16 cellular contexts compared by ENCODE assay signal in the genomic region with DNA sequence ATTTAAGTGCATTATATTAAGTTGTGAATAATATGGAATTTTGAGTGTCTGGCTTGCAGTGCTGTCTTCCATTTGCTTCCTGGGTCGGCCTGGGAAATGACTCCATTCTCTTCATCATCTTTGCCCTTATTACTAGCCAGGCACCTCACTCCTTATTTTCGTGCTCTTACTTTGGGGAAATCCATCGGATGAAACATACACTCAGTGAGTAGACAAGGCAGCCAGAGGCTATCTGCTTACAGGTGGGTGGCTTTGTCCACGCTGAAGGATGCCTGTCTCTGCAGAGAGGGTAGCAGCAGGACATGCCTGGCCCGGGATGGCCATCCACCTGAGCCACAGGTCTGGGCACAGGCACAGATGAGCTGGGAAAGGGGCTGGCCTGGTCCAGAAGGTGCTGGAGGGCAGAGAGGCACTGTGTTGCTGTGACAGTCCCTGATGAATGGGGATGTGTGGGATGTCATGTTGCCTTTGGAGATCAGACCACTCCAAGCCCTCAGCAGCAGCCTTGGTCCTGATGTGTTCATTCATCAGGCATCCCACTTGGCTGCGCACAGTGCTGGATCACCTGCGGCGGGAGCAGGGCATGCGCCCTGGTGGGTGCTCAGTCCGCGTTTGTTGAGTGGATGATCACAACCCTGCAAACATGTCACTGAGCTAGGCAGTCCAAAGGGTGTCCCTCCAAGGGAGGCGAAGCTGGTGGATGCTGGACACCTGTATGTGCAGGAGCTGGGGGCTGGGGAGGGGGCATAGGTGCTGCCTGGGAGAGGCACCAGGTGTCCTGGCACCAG.
A peak's percentile ranks its signal among the peaks of the same experiment; 100 is the strongest.
DNase-seq lines count a peak whose midpoint lies in the region; TF ChIP-seq lines count a peak whose summit lies in the region.
"Had no signal": no experiment of that assay in that cellular context is flagged by ENCODE, and none has a peak within 500 bp of the region (broad histone marks: within the 10 kb centered on the region; RNA-seq: fewer than 3 reads in every experiment).

No MANE protein-coding gene starts in this region.

- peaks cover 22% of the 10 kb centered on the region for H3K4me1 Mint-ChIP-seq in T-helper 2 cell treated with Interferon-gamma antibody and Interleukin-4, amounts not matched to agents 5 μg/mL and 100 μg/mL, for 36 hours (ENCODE audit: low read depth)
- H3K4me1 Mint-ChIP-seq in endodermal cell, result peaks cover 34% of the 10 kb centered on the region

- H3K4me1 ChIP-seq in BLaER1 (peaks cover 87% of the 10 kb centered on the region), endodermal cell (ENCODE audit: control insufficient read depth, insufficient read depth, low read length) (peaks cover 10% of the 10 kb centered on the region)

- no peaks in the 10 kb centered on the region for H3K27me3 Mint-ChIP-seq in T-helper 2 cell treated with Interferon-gamma antibody and Interleukin-4, amounts not matched to agents 5 μg/mL and 100 μg/mL, for 36 hours (ENCODE audit: low read depth)
- peaks cover 42% of the 10 kb centered on the region for H3K27me3 Mint-ChIP-seq in endodermal cell (ENCODE audit: insufficient read depth)

- TF ChIP-seq CTCF in endodermal cell (conservative IDR thresholded peaks at IDR 0.05), result no peak

- H3K27ac Mint-ChIP-seq in T-helper 2 cell treated with Interferon-gamma antibody and Interleukin-4, amounts not matched to agents 5 μg/mL and 100 μg/mL, for 36 hours, result peak overlapping the region; percentile 18
- no peak overlapping the region for H3K27ac Mint-ChIP-seq in endodermal cell
- H3K27ac Mint-ChIP-seq: CD14-positive monocyte had no signal

- peaks cover 59% of the 10 kb centered on the region for H4K20me1 ChIP-seq in BLaER1

- H3K9ac ChIP-seq in BLaER1 (peak overlapping the region; percentile 64; the same call in 1 of the 2 replicates), endodermal cell (ENCODE audit: extremely low read depth, low read length, poor library complexity, severe bottlenecking) (no peak overlapping the region)

- H3K9me3 ChIP-seq in BLaER1 (peaks cover 22% of the 10 kb centered on the region), KOPT-K1 (ENCODE audit: insufficient read depth, low read length, poor library complexity, severe bottlenecking) (no peaks in the 10 kb centered on the region), endodermal cell (ENCODE audit: control insufficient read depth, low read length) (no peaks in the 10 kb centered on the region)

- DNase-seq in T-helper 2 cell treated with Interferon-gamma antibody and Interleukin-4, amounts not matched to agents 5 μg/mL and 100 μg/mL, for 36 hours (ENCODE audit: low spot score), result no peak
- DNase-seq in T-helper 2 cell, result no peak
- no peak for DNase-seq in endodermal cell
- DNase-seq in NCI-H2029 (lab: John Stamatoyannopoulos, UW), result no peak
- DNase-seq in stimulated activated naive CD4-positive, alpha-beta T cell (lab: John Stamatoyannopoulos, UW), result no peak
- no peak for DNase-seq in NCI-H2081 treated with DMSO at 0.1 percent for 48 hours (lab: John Stamatoyannopoulos, UW)
- DNase-seq: DMS79 treated with DMSO at 0.1 percent for 48 hours, GDM1, NCI-H1436, NCI-H2107, NCI-H345, NCI-H526 treated with DMSO at 0.1 percent for 48 hours, SHP77 had no signal

- H3K9me3 Mint-ChIP-seq in T-helper 2 cell treated with Interferon-gamma antibody and Interleukin-4, amounts not matched to agents 5 μg/mL and 100 μg/mL, for 36 hours, result no peaks in the 10 kb centered on the region
- peaks cover 3% of the 10 kb centered on the region for H3K9me3 Mint-ChIP-seq in endodermal cell

- WGBS in endodermal cell (ENCODE audit: insufficient coverage in 1 of 2, insufficient read length in 1 of 2), 2 experiments, result 89 to 100% methylated on average over 4 to 12 of the region's 12 CpGs

- H3K27ac ChIP-seq in BLaER1, result peak overlapping the region; percentile 75
- peak overlapping the region; percentile 98 for H3K27ac ChIP-seq in KOPT-K1 (ENCODE audit: low read depth, low read length, poor library complexity, severe bottlenecking)
- peak overlapping the region; percentile 20 for H3K27ac ChIP-seq in endodermal cell (ENCODE audit: low read depth, low read length)

- H3K27me3 ChIP-seq in BLaER1 (no peaks in the 10 kb centered on the region), endodermal cell (ENCODE audit: control insufficient read depth, insufficient read depth, low read length, poor library complexity, severe bottlenecking) (peaks cover 30% of the 10 kb centered on the region)

- no peak overlapping the region for H3K4me3 Mint-ChIP-seq in T-helper 2 cell treated with Interferon-gamma antibody and Interleukin-4, amounts not matched to agents 5 μg/mL and 100 μg/mL, for 36 hours
- H3K4me3 Mint-ChIP-seq in endodermal cell, result no peak overlapping the region
- H3K4me3 Mint-ChIP-seq: CD14-positive monocyte had no signal

- H3K36me3 Mint-ChIP-seq in T-helper 2 cell treated with Interferon-gamma antibody and Interleukin-4, amounts not matched to agents 5 μg/mL and 100 μg/mL, for 36 hours (ENCODE audit: low read depth), result peaks cover 3% of the 10 kb centered on the region
- peaks cover 2% of the 10 kb centered on the region for H3K36me3 Mint-ChIP-seq in endodermal cell (ENCODE audit: low read depth)

- H3K4me2 ChIP-seq in BLaER1, result peak overlapping the region; percentile 87

- no peak overlapping the region for H3K4me3 ChIP-seq in BLaER1
- no peak overlapping the region for H3K4me3 ChIP-seq in endodermal cell (ENCODE audit: low read length)

- peaks cover 54% of the 10 kb centered on the region for H3K36me3 ChIP-seq in BLaER1
- peaks cover 39% of the 10 kb centered on the region for H3K36me3 ChIP-seq in KOPT-K1 (ENCODE audit: insufficient read depth, low read length)
- H3K36me3 ChIP-seq in endodermal cell (ENCODE audit: control insufficient read depth, insufficient read depth, low read length), result no peaks in the 10 kb centered on the region

Comparison
In these comparisons a context has a peak if more than half of its experiments do, and no peak if none do; other contexts are left out.
1. H3K27ac ChIP-seq: peak in every context shown above with its lines; median percentile 98 in KOPT-K1; 75 in BLaER1; 20 in endodermal cell.